In the genomic region with DNA sequence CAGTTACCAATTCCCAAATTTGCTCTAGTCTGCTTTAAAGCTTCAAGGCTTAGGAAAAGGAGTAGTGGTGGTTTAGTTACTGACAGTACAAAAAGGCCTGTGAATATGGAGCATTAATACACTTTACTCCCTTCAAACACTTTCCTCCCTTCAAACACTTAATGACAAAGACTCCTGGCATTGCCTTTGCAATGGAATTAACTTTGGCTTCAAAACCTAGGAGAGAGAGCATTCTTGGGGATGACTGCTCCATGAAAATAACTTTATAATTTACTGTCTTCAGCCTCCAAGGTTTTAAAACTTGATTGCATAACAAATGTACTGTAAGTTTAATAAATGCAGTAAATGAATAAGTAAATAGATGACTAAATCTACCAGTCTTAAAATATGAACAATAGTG, we compare ENCODE assay signal across 21 cellular contexts.
"Had no signal": no experiment of that assay in that cellular context is flagged by ENCODE, and none has a peak within 500 bp of the region (broad histone marks: within the 10 kb centered on the region; RNA-seq: fewer than 3 reads in every experiment).

No MANE protein-coding gene starts in this region.

- H3K4me3 ChIP-seq: cardiac muscle cell, dorsolateral prefrontal cortex, esophagus muscularis mucosa, gastrocnemius medialis, heart left ventricle, right atrium auricular region, smooth muscle cell, suprapubic skin had no signal

- H3K27ac Mint-ChIP-seq: activated CD8-positive, alpha-beta T cell treated with anti-CD3 and anti-CD28 coated beads, Interleukin-2, amount 10 ng/mL, durations not matched to agents 7 days and 5 days; activated naive CD8-positive, alpha-beta T cell; immature natural killer cell; natural killer cell; progenitor cell of endocrine pancreas; T-helper 17 cell; type B pancreatic cell had no signal

- ATAC-seq: activated CD8-positive, alpha-beta T cell treated with anti-CD3 and anti-CD28 coated beads, Interleukin-2, amount 10 ng/mL, durations not matched to agents 7 days and 5 days; gastrocnemius medialis; heart left ventricle; natural killer cell; stimulated activated naive CD8-positive, alpha-beta T cell treated with anti-CD3 and anti-CD28 coated beads, Interleukin-15, Interleukin-2, amounts not matched to agents 100 U/mL and 50 U/mL, for 24 hours; T-helper 17 cell had no signal

- H3K27ac ChIP-seq: cardiac muscle cell, dorsolateral prefrontal cortex, esophagus muscularis mucosa, gastrocnemius medialis, heart left ventricle, right atrium auricular region, suprapubic skin, WERI-Rb-1 had no signal

- H3K36me3 ChIP-seq: cardiac muscle cell, esophagus muscularis mucosa, gastrocnemius medialis, heart left ventricle, right atrium auricular region, suprapubic skin, WERI-Rb-1 had no signal

- H3K4me3 Mint-ChIP-seq: activated CD8-positive, alpha-beta T cell treated with anti-CD3 and anti-CD28 coated beads, Interleukin-2, amount 10 ng/mL, durations not matched to agents 7 days and 5 days; activated naive CD8-positive, alpha-beta T cell; immature natural killer cell; natural killer cell; T-helper 17 cell; type B pancreatic cell had no signal

- H3K27me3 Mint-ChIP-seq: progenitor cell of endocrine pancreas, T-helper 17 cell, type B pancreatic cell had no signal

- H3K36me3 Mint-ChIP-seq: activated naive CD8-positive, alpha-beta T cell; immature natural killer cell; natural killer cell; type B pancreatic cell had no signal

- H3K9me3 Mint-ChIP-seq: immature natural killer cell, type B pancreatic cell had no signal

- H3K4me1 Mint-ChIP-seq: immature natural killer cell, natural killer cell, T-helper 17 cell had no signal

- H3K4me1 ChIP-seq: esophagus muscularis mucosa, gastrocnemius medialis, heart left ventricle, right atrium auricular region, suprapubic skin had no signal

- H3K27me3 ChIP-seq: cardiac muscle cell, dorsolateral prefrontal cortex, esophagus muscularis mucosa, gastrocnemius medialis, heart left ventricle, right atrium auricular region, suprapubic skin had no signal

- DNase-seq: activated CD8-positive, alpha-beta memory T cell treated with anti-CD3 and anti-CD28 coated beads, Interleukin-2, amount 50 U/mL, for 4 hours; activated CD8-positive, alpha-beta T cell treated with anti-CD3 and anti-CD28 coated beads, Interleukin-2, amount 10 ng/mL, durations not matched to agents 7 days and 5 days; activated gamma-delta T cell treated with Interleukin-2 at 50 U/mL for 16 hours; dorsolateral prefrontal cortex; gastrocnemius medialis; heart left ventricle; immature natural killer cell; mesenchymal stem cell; natural killer cell; nucleus accumbens; stimulated activated naive CD8-positive, alpha-beta T cell treated with anti-CD3 and anti-CD28 coated beads, Interleukin-15, Interleukin-2, amounts not matched to agents 100 U/mL and 50 U/mL, for 24 hours; T-helper 17 cell; WERI-Rb-1 had no signal

- H3K9me3 ChIP-seq: esophagus muscularis mucosa, gastrocnemius medialis, heart left ventricle, right atrium auricular region, suprapubic skin had no signal
